27 cellular contexts compared by ENCODE assay signal in genomic region chr11:105371311-105371710, GRCh38.
"Had no signal": no experiment of that assay in that cellular context is flagged by ENCODE, and none has a peak within 500 bp of the region (broad histone marks: within the 10 kb centered on the region; RNA-seq: fewer than 3 reads in every experiment).

No MANE protein-coding gene starts in this region.

- H3K27me3 Mint-ChIP-seq: stimulated activated naive CD8-positive, alpha-beta T cell treated with anti-CD3 and anti-CD28 coated beads, Interleukin-15, amount 100 ng/mL, for 72 hours had no signal

- H3K27ac Mint-ChIP-seq: effector memory CD8-positive, alpha-beta T cell; immature natural killer cell; naive thymus-derived CD8-positive, alpha-beta T cell; stimulated activated naive CD8-positive, alpha-beta T cell treated with anti-CD3 and anti-CD28 coated beads, Interleukin-15, amount 100 ng/mL, for 72 hours had no signal

- H3K4me3 ChIP-seq: esophagus squamous epithelium, heart right ventricle, left lung, ovary, psoas muscle, skin epidermis, suprapubic skin, transverse colon had no signal

- H3K9me3 ChIP-seq: psoas muscle, suprapubic skin had no signal

- H3K4me3 Mint-ChIP-seq: effector memory CD8-positive, alpha-beta T cell; immature natural killer cell; naive thymus-derived CD8-positive, alpha-beta T cell; stimulated activated naive CD8-positive, alpha-beta T cell treated with anti-CD3 and anti-CD28 coated beads, Interleukin-15, amount 100 ng/mL, for 72 hours had no signal

- ATAC-seq: effector memory CD8-positive, alpha-beta T cell; heart right ventricle; left lung; naive thymus-derived CD8-positive, alpha-beta T cell; psoas muscle; right cardiac atrium; stimulated activated naive CD8-positive, alpha-beta T cell treated with anti-CD3 and anti-CD28 coated beads, Interleukin-15, amount 100 ng/mL, for 72 hours had no signal

- DNase-seq: cortex of kidney; effector memory CD8-positive, alpha-beta T cell; erythroblast; esophagus squamous epithelium; foreskin melanocyte; glutamatergic neuron; heart right ventricle; hypothalamus; immature natural killer cell; kidney; left lung; mesendoderm; naive thymus-derived CD8-positive, alpha-beta T cell; occipital lobe; ovary; posterior cingulate gyrus; psoas muscle; right cardiac atrium; stimulated activated CD4-positive, alpha-beta T cell treated with anti-CD3 and anti-CD28 coated beads, Interleukin-12 subunit alpha, Interleukin-12 subunit beta, amount 100 ng/mL, for 4 hours; stimulated activated CD4-positive, alpha-beta T cell treated with anti-CD3 and anti-CD28 coated beads, Interleukin-1b, Interleukin-23, amount 100 ng/mL, for 48 hours; stimulated activated CD4-positive, alpha-beta T cell treated with anti-CD3 and anti-CD28 coated beads, Interleukin-4, amount 100 ng/mL, for 1 hour; stimulated activated CD8-positive, alpha-beta memory T cell treated with anti-CD3 and anti-CD28 coated beads, Interleukin-4, amount 100 ng/mL, for 48 hours; stimulated activated naive CD4-positive, alpha-beta T cell; stimulated activated naive CD8-positive, alpha-beta T cell treated with anti-CD3 and anti-CD28 coated beads, Interleukin-15, amount 100 ng/mL, for 72 hours; transverse colon had no signal

- H3K36me3 Mint-ChIP-seq: immature natural killer cell; naive thymus-derived CD8-positive, alpha-beta T cell had no signal

- H3K27ac ChIP-seq: esophagus squamous epithelium, heart right ventricle, left lung, ovary, psoas muscle, skin epidermis, suprapubic skin, transverse colon had no signal

- H3K36me3 ChIP-seq: esophagus squamous epithelium, heart right ventricle, left lung, ovary, suprapubic skin, transverse colon had no signal

- H3K4me1 ChIP-seq: esophagus squamous epithelium, heart right ventricle, left lung, psoas muscle, suprapubic skin, transverse colon had no signal

- H3K27me3 ChIP-seq: esophagus squamous epithelium, heart right ventricle, left lung, ovary, suprapubic skin, transverse colon had no signal

- H3K4me1 Mint-ChIP-seq: immature natural killer cell; naive thymus-derived CD8-positive, alpha-beta T cell; stimulated activated naive CD8-positive, alpha-beta T cell treated with anti-CD3 and anti-CD28 coated beads, Interleukin-15, amount 100 ng/mL, for 72 hours had no signal
